Comparison of ENCODE assay signal across 13 cellular contexts in the genomic region with DNA sequence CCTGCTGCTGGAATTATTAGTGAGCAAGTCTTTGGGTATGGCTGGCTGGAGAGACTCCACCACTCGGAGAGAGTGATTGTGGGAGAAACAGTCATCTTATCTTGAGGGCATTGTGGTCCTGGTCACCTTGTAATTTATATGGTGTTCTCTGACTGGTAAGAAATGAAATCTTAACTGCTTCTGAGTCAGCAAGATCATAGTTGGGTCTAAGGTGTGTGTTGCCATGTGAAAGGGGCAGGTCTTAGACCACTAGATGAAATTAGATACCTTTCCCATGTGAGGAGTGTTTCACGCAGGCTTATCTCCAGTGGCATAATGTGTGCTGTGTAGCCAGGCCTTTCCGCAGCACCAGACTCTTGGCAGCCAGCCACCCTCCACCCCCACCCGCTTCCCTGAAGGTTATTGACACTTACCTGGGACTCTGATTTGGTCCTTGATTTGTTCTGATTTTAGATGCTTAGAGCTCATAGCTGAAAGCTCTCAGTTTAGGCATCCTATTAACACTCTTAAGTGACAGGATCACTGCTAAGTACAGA. TPM values are rescaled to one million over a fixed set of nuclear protein-coding genes. Genes with fewer than 3 reads are reported as not detected.
A peak's percentile ranks its signal among the peaks of the same experiment; 100 is the strongest.
DNase-seq lines count a peak whose midpoint lies in the region; ATAC-seq and TF ChIP-seq lines count a peak whose summit lies in the region.
"Had no signal": no experiment of that assay in that cellular context is flagged by ENCODE, and none has a peak within 500 bp of the region (broad histone marks: within the 10 kb centered on the region; RNA-seq: fewer than 3 reads in every experiment).

No MANE protein-coding gene starts in this region.

- H3K4me3 ChIP-seq in upper lobe of left lung = no peak overlapping the region

- TF ChIP-seq EP300 in upper lobe of left lung (IDR thresholded peaks at IDR 0.05) = no peak

- no peaks in the 10 kb centered on the region for H3K9me3 ChIP-seq in upper lobe of left lung

- peak overlapping the region in 1 of 4 donors; percentile 4 for H3K27ac ChIP-seq in upper lobe of left lung
- H3K27ac ChIP-seq: KMS-11 had no signal

- no peak for TF ChIP-seq POLR2A in upper lobe of left lung (IDR thresholded peaks at IDR 0.05)

- WGBS in upper lobe of left lung, 2 donors = 67 to 70% methylated on average over 4 of the region's 4 CpGs

- H3K27me3 ChIP-seq in upper lobe of left lung = no peaks in the 10 kb centered on the region

- ATAC-seq in Right ventricle myocardium superior (ENCODE audit: poor library complexity) (peak; percentile 49), left ventricle myocardium superior (peak; percentile 57), upper lobe of left lung (ENCODE audit: low FRiP score in 2 of 2) (peak; percentile 40 to 52), HG03095 (IDR thresholded peaks at IDR 0.05; ENCODE audit: unreplicated experiment) (no peak)

- intact Hi-C loops in Right ventricle myocardium superior (cut with DNase I) (no loop called here), cardiac septum (cut with DNase I) (loop anchor here (10.0 kb wide), 1 partner anchor 297 kb away; the partner anchor contains the start of gene DNAJC5G), left ventricle myocardium superior (cut with micrococcal nuclease) (no loop called here)

- H3K36me3 ChIP-seq in upper lobe of left lung = no peaks in the 10 kb centered on the region

- H3K4me1 ChIP-seq in upper lobe of left lung = peaks cover 9 to 18% (median 12%) of the 10 kb centered on the region in 4 donors

- peak; percentile 49 for DNase-seq in Right ventricle myocardium superior
- no peak for DNase-seq in cardiac septum (ENCODE audit: low spot score)
- peak; percentile 30 for DNase-seq in NCI-H774 (lab: John Stamatoyannopoulos, UW)
- DNase-seq in left ventricle myocardium superior = peak; percentile 67
- DNase-seq in upper lobe of left lung = peak; percentile 52 to 81
- DNase-seq in epidermal melanocyte (ENCODE audit: insufficient read length, low spot score) = no peak
- DNase-seq in globus pallidus (ENCODE audit: low spot score) = no peak
- DNase-seq: activated CD4-positive, alpha-beta T cell treated with anti-CD3 and anti-CD28 coated beads for 1 hour; activated gamma-delta T cell; RPMI8226; stimulated activated naive CD4-positive, alpha-beta T cell had no signal

- no peak for TF ChIP-seq CTCF in upper lobe of left lung (IDR thresholded peaks at IDR 0.05)

RNA-seq across cellular contexts. Expression of gene MAPRE3, which starts 7.7 kb away (rescaled TPM):
- 57.9 TPM for total RNA-seq in Right ventricle myocardium superior
- total RNA-seq in cardiac septum = 43.1 TPM
- 52.4 TPM for total RNA-seq in left ventricle myocardium superior
- total RNA-seq in upper lobe of left lung = 10 to 100 TPM; 13.5 to 61.8 (median 20.1) TPM

RNA-seq across cellular contexts. Expression of gene TMEM214, which starts 54.6 kb away (rescaled TPM):
- total RNA-seq in Right ventricle myocardium superior (28.2 TPM), cardiac septum (40.3 TPM), left ventricle myocardium superior (30.9 TPM), upper lobe of left lung (100 to 1,000 TPM in 1 of 6 donors, 10 to 100 TPM in 5; 42.5 to 176 (median 62.0) TPM)

Comparison
In these comparisons a context has a peak if more than half of its experiments do, and no peak if none do; other contexts are left out.
1. DNase-seq: peak in Right ventricle myocardium superior (single experiment), NCI-H774 (single experiment), left ventricle myocardium superior (single experiment) and upper lobe of left lung (2 of 2); none in cardiac septum (single experiment), epidermal melanocyte (single experiment) and globus pallidus (single experiment).